Comparison of ENCODE assay signal across 8 cellular contexts in the genomic region with DNA sequence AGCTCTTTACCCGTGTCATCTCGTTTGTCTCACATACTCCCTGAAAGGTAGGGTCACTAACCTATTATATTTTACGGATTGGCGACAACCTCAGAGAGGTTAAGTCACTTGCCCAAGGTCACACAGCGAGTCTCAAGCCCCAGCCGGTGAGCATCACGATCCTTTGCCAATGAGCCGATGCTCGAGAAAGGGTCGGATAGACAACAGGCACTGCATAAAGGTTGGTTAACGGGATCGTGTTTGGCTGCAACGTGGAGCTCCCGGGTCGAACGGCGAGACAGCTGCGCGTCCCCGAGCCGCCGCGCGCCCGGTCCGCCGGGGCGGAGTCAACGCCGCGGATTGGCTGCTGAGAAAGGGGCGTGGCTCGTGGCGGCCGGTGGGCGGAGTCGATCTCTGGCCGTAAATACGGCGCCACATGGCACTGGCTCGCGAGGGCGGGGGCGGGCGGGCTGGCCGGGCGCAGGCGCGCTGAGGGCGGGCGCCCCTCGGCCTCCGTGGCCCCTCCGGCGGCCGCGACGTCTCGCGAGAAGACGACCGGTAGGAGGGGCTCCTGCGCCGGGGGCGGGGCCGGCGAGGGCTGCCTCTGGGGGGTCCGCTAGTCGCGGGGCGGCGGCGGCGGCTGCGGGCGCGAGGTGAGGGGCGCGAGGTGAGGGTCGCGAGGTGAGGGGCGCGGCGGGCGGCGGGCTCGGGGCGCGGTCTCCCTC. TPM values are rescaled to one million over a fixed set of nuclear protein-coding genes. Genes with fewer than 3 reads are reported as not detected.
DNase-seq lines count a peak whose midpoint lies in the region; ATAC-seq and TF ChIP-seq lines count a peak whose summit lies in the region.

Gene CHST12, plus strand, starts transcription at position 598 of the 704 bp plus-strand sequence. CDS start 29,029 bp downstream, outside the sequence.

- H3K27me3 Mint-ChIP-seq in nephron progenitor cell (ENCODE audit: low read depth, poor library complexity), result peaks cover 3% of the 10 kb centered on the region

- ATAC-seq in stimulated activated naive CD8-positive, alpha-beta T cell treated with anti-CD3 and anti-CD28 coated beads, Interleukin-15, Interleukin-2, amounts not matched to agents 100 U/mL and 50 U/mL, for 24 hours, result peak; percentile 65

- H3K4me3 ChIP-seq in MG63, result peak within 1 kb of the TSS; percentile 78
- peak within 1 kb of the TSS; percentile 80 for H3K4me3 ChIP-seq in SJCRH30
- H3K4me3 ChIP-seq in fibroblast of villous mesenchyme (ENCODE audit: low read depth, low read length), result peak within 1 kb of the TSS; percentile 83

- H3K9me3 Mint-ChIP-seq in nephron progenitor cell, result no peaks in the 10 kb centered on the region

- H3K36me3 Mint-ChIP-seq in nephron progenitor cell (ENCODE audit: low read depth), result peaks cover 4% of the 10 kb centered on the region

- peaks cover 55% of the 10 kb centered on the region for H3K4me1 Mint-ChIP-seq in nephron progenitor cell

- H3K27ac ChIP-seq in SJCRH30, result no peak within 1 kb of the TSS

- peaks cover 35% of the 10 kb centered on the region for H3K4me1 ChIP-seq in SJCRH30

- H3K36me3 ChIP-seq in MG63 (no peaks in the 10 kb centered on the region), SJCRH30 (no peaks in the 10 kb centered on the region)

- no peak within 1 kb of the TSS for H3K27ac Mint-ChIP-seq in nephron progenitor cell

- H3K27me3 ChIP-seq in MG63 (no peaks in the 10 kb centered on the region), SJCRH30 (no peaks in the 10 kb centered on the region)

- H3K9me3 ChIP-seq in MG63 (no peaks in the 10 kb centered on the region), SJCRH30 (replicated peaks) (no peaks in the 10 kb centered on the region)

- peak within 1 kb of the TSS; percentile 83 for H3K4me3 Mint-ChIP-seq in nephron progenitor cell

- DNase-seq in DMS79 treated with DMSO at 0.1 percent for 48 hours (lab: John Stamatoyannopoulos, UW) (peak; percentile 83), H4 (ENCODE audit: low spot score) (peak; percentile 97), MG63 (peak; percentile 87), SJCRH30 (peak; percentile 96 to 97), fibroblast of villous mesenchyme (ENCODE audit: low read depth) (peak; percentile 94), nephron progenitor cell (peak; percentile 97)
- DNase-seq in activated gamma-delta T cell treated with anti-CD3 and anti-CD28 coated beads, Interleukin-2, amount 50 U/mL, for 16 hours (ENCODE audit: low read depth), result peak; percentile 88
- DNase-seq in stimulated activated naive CD8-positive, alpha-beta T cell treated with anti-CD3 and anti-CD28 coated beads, Interleukin-15, Interleukin-2, amounts not matched to agents 100 U/mL and 50 U/mL, for 24 hours, result peak; percentile 96

- TF ChIP-seq CTCF in fibroblast of villous mesenchyme (IDR thresholded peaks at IDR 0.05; ENCODE audit: insufficient read depth, low read depth, low read length) (no peak), nephron progenitor cell (IDR thresholded peaks at IDR 0.05) (no peak)

RNA-seq across cellular contexts. Expression of gene CHST12, which starts in this region (rescaled TPM):
- 18.8 and 20.6 TPM in 2 replicates for total RNA-seq in H4 (2014; rRNA removed; shearing (Covaris generic))
- 6.2 and 25.5 TPM in 2 replicates for total RNA-seq in MG63 (2014; rRNA removed; shearing (Covaris generic); ENCODE audit: low replicate concordance)
- 7.4 and 7.8 TPM in 2 replicates for total RNA-seq in SJCRH30 (2014; rRNA removed; shearing (Covaris generic))
- total RNA-seq in fibroblast of villous mesenchyme, result 2.6 and 3.5 TPM in 2 replicates
